8 cellular contexts compared by ENCODE assay signal in genomic region chr14:67571275-67571990, GRCh38. TPM values are rescaled to one million over a fixed set of nuclear protein-coding genes. Genes with fewer than 3 reads are reported as not detected.
DNase-seq lines count a peak whose midpoint lies in the region; ATAC-seq and TF ChIP-seq lines count a peak whose summit lies in the region.

No MANE protein-coding gene starts in this region.

- no peak overlapping the region for H3K27ac ChIP-seq in lung (ENCODE audit: low read depth in 1 of 2, low read length in 1 of 2)

- POLR2A ChIA-PET in HEK293T (lab: Yijun Ruan, JAX) = interaction anchor here (0.6 to 2.2 kb wide), 5 partner anchors 28 to 149 kb away, joined by 3 to 12 read pairs (median 7); partner anchors contain the start of genes PIGH and PLEKHH1

- H3K4me1 ChIP-seq in lung (ENCODE audit: control insufficient read depth in 2 of 2, insufficient read depth in 2 of 2, low read length in 2 of 2) = no peaks in the 10 kb centered on the region

- DNase-seq in DMS79 (lab: John Stamatoyannopoulos, UW) = peak; percentile 61
- DNase-seq in HEK293T (ENCODE audit: extremely low spot score) = peak; percentile 72
- peak; percentile 46 for DNase-seq in NCI-H510A (lab: John Stamatoyannopoulos, UW)
- DNase-seq in activated CD4-positive, alpha-beta T cell treated with anti-CD3 and anti-CD28 coated beads, Interleukin-2, amount 50 U/mL, for 1 hour = peak; percentile 67
- DNase-seq in dedifferentiated amniotic fluid mesenchymal stem cell (ENCODE audit: extremely low spot score) = peak; percentile 54
- DNase-seq in lung (ENCODE audit: low spot score) = peak; percentile 64
- peak; percentile 44 for DNase-seq in stimulated activated CD8-positive, alpha-beta memory T cell treated with anti-CD3 and anti-CD28 coated beads, Interleukin-12 subunit alpha, Interleukin-12 subunit beta, amount 100 ng/mL, for 4 hours (ENCODE audit: low read depth)

- no peaks in the 10 kb centered on the region for H3K36me3 ChIP-seq in lung (ENCODE audit: control insufficient read depth in 2 of 2, insufficient read depth in 2 of 2, low read length in 2 of 2)

- H3K27me3 ChIP-seq in lung (ENCODE audit: control insufficient read depth, insufficient read depth) = no peaks in the 10 kb centered on the region

- ATAC-seq in lung (ENCODE audit: insufficient read depth, low FRiP score) (peak; percentile 65), HG03460 (IDR thresholded peaks at IDR 0.05; ENCODE audit: unreplicated experiment) (no peak)

- CTCF ChIA-PET in HEK293T (lab: Yijun Ruan, JAX) = interaction anchor here (0.7 to 3.0 kb wide), 25 partner anchors 8 to 1212 kb away, joined by 3 to 42 read pairs (median 4); partner anchors contain the start of gene PLEKHH1

- H3K9me3 ChIP-seq in lung (ENCODE audit: control insufficient read depth in 2 of 2, insufficient read depth in 1 of 2, low read length in 1 of 2) = peaks cover 0 to 2% of the 10 kb centered on the region in 2 donors

- 42 to 50% methylated on average over 13 to 14 of the region's 14 CpGs for WGBS in lung, 2 donors

- no peak overlapping the region for H3K4me3 ChIP-seq in lung

- TF ChIP-seq CTCF in lung (IDR thresholded peaks at IDR 0.05; ENCODE audit: control extremely low read depth, extremely low read depth) = peak; percentile 90

TF ChIP-seq in HEK293T, 16 proteins besides CTCF, POLR2A, EP300 and RAD21:
- TF ChIP-seq LEF1 (IDR thresholded peaks at IDR 0.05; ENCODE audit: borderline replicate concordance) = no peak
- TF ChIP-seq, protein P1, sequence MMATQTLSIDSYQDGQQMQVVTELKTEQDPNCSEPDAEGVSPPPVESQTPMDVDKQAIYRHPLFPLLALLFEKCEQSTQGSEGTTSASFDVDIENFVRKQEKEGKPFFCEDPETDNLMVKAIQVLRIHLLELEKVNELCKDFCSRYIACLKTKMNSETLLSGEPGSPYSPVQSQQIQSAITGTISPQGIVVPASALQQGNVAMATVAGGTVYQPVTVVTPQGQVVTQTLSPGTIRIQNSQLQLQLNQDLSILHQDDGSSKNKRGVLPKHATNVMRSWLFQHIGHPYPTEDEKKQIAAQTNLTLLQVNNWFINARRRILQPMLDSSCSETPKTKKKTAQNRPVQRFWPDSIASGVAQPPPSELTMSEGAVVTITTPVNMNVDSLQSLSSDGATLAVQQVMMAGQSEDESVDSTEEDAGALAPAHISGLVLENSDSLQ (IDR thresholded peaks at IDR 0.05) = peak; percentile 78
TF ChIP-seq in HEK293T: peak in this region for 1.

RNA-seq across cellular contexts. Expression of gene PIGH, which starts 28.6 kb away (rescaled TPM):
- total RNA-seq in lung = 10 to 100 TPM; 20.6 to 22.3 TPM
- 10 to 100 TPM; 21.9 to 29.5 TPM for polyA plus RNA-seq in lung

RNA-seq across cellular contexts. Expression of gene PLEKHH1, which starts 38.3 kb away (rescaled TPM):
- 1 to 10 TPM; 2.9 to 9.3 TPM for total RNA-seq in lung
- polyA plus RNA-seq in lung = 1 to 10 TPM in 1 of 2 donors, under 1 TPM in 1; 0.80 to 2.9 TPM

RNA-seq across cellular contexts. Expression of gene ARG2, which starts 48.3 kb away (rescaled TPM):
- 1 to 10 TPM; 1.1 to 5.9 TPM for total RNA-seq in lung
- 1 to 10 TPM; 4.5 to 5.5 TPM for polyA plus RNA-seq in lung
